Comparison of ENCODE assay signal across 8 cellular contexts in genomic region chr22:17999851-18000250, GRCh38. TPM values are rescaled to one million over a fixed set of nuclear protein-coding genes. Genes with fewer than 3 reads are reported as not detected.
DNase-seq lines count a peak whose midpoint lies in the region; ATAC-seq and TF ChIP-seq lines count a peak whose summit lies in the region.

No MANE protein-coding gene starts in this region.

- H3K9me3 ChIP-seq in SK-N-SH = no peaks in the 10 kb centered on the region

- no peak for TF ChIP-seq RAD21 in SK-N-SH (IDR thresholded peaks at IDR 0.05; ENCODE audit: low read length)

- TF ChIP-seq EP300 in SK-N-SH (IDR thresholded peaks at IDR 0.05; ENCODE audit: borderline replicate concordance in 1 of 2, low read depth in 1 of 2, low read length in 1 of 2) = no peak

- peak overlapping the region in 1 of 2 experiments; percentile 84; a peak in 1 of 4 replicates for H3K27ac ChIP-seq in SK-N-SH (ENCODE audit: low read depth in 2 of 2, low read length in 1 of 2)
- peak overlapping the region in 4 of 21 experiments; percentile 83 to 95 (median 90) for H3K27ac ChIP-seq in skin epidermis

- 77% methylated on average over 8 of the region's 8 CpGs for WGBS in SK-N-SH (ENCODE audit: low lambda C conversion rate)

- H3K4me2 ChIP-seq in SK-N-SH = peak overlapping the region; percentile 92

- DNase-seq in SK-N-SH (no peak), SW480 (ENCODE audit: low spot score) (peak; percentile 52), foreskin fibroblast (no peak), Kasumi-1 (lab: John Stamatoyannopoulos, UW) (no peak)

- H3K4me1 ChIP-seq in SK-N-SH (ENCODE audit: control insufficient read depth in 1 of 2, insufficient read depth in 2 of 2, low read depth in 1 of 2, low read length in 1 of 2) = peaks cover 4 to 6% of the 10 kb centered on the region in 2 experiments; a peak in 2 of 4 replicates

- CTCF ChIA-PET in SK-N-SH (lab: Yijun Ruan, JAX) = interaction anchor here (0.7 to 4.5 kb wide), 13 partner anchors 11 to 258 kb away, joined by 3 to 26 read pairs (median 4); partner anchors contain the start of gene MICAL3

- H3K4me3 ChIP-seq in SK-N-SH (ENCODE audit: low read depth in 2 of 2, low read length in 1 of 2) (peak overlapping the region; percentile 69 to 92), foreskin fibroblast (ENCODE audit: low read depth in 1 of 2, low read length in 2 of 2) (peak overlapping the region; percentile 80 to 86), skin epidermis (peak overlapping the region in 5 of 7 experiments; percentile 62 to 91 (median 88))

- H3K9me2 ChIP-seq in SK-N-SH = no peaks in the 10 kb centered on the region

- no peaks in the 10 kb centered on the region for H3K27me3 ChIP-seq in SK-N-SH (ENCODE audit: insufficient read depth)

- H2AFZ ChIP-seq in SK-N-SH (ENCODE audit: low read depth) = no peak overlapping the region

- peaks cover 3% of the 10 kb centered on the region for H3F3A ChIP-seq in SK-N-SH (replicated peaks; ENCODE audit: insufficient read depth)

- peaks cover 39% of the 10 kb centered on the region for H4K20me1 ChIP-seq in SK-N-SH (ENCODE audit: insufficient read depth)

- POLR2A ChIA-PET in SK-N-SH (lab: Yijun Ruan, JAX) = no interaction called here

- H3K9ac ChIP-seq in SK-N-SH = peak overlapping the region; percentile 78; the same call in 1 of the 2 replicates

- H3K36me3 ChIP-seq in SK-N-SH (replicated peaks in 1 of 2; ENCODE audit: control insufficient read depth in 1 of 2, insufficient read depth in 2 of 2, low read length in 1 of 2) = no peaks in the 10 kb centered on the region

- H3K79me2 ChIP-seq in SK-N-SH (ENCODE audit: insufficient read depth) = peaks cover 61% of the 10 kb centered on the region

- no peak for TF ChIP-seq CTCF in SK-N-SH (IDR thresholded peaks at IDR 0.05)
- TF ChIP-seq CTCF in foreskin fibroblast (IDR thresholded peaks at IDR 0.05; ENCODE audit: low read depth, low read length) = no peak

- ATAC-seq in SK-N-SH treated with all-trans-retinoic acid at 6 μM for 48 hours (no peak), HG02642 (IDR thresholded peaks at IDR 0.05; ENCODE audit: poor library complexity, unreplicated experiment) (no peak), HG03469 (IDR thresholded peaks at IDR 0.05; ENCODE audit: unreplicated experiment) (no peak)

TF ChIP-seq in SK-N-SH, 30 proteins besides CTCF, POLR2A, EP300 and RAD21 (continues in another document):
- no peak for TF ChIP-seq REST (IDR thresholded peaks at IDR 0.05; ENCODE audit: low read depth, low read length)
- no peak for TF ChIP-seq SMC3 (IDR thresholded peaks at IDR 0.05; ENCODE audit: low read depth, low read length)
- TF ChIP-seq TEAD4 (IDR thresholded peaks at IDR 0.05; ENCODE audit: borderline replicate concordance, insufficient read depth) = no peak
- no peak for TF ChIP-seq SIN3A (IDR thresholded peaks at IDR 0.05; ENCODE audit: borderline replicate concordance, low read depth, low read length)
- TF ChIP-seq MEF2A (IDR thresholded peaks at IDR 0.05; ENCODE audit: borderline replicate concordance, low read depth) = no peak
- TF ChIP-seq GABPA (IDR thresholded peaks at IDR 0.05; ENCODE audit: low read depth) = no peak
- TF ChIP-seq USF1 (IDR thresholded peaks at IDR 0.05; ENCODE audit: borderline replicate concordance, low read depth) = no peak
- no peak for TF ChIP-seq NFIC (IDR thresholded peaks at IDR 0.05; ENCODE audit: borderline replicate concordance)

TF ChIP-seq in SK-N-SH treated with all-trans-retinoic acid at 6 μM for 48 hours, 23 proteins besides CTCF, POLR2A, EP300 and RAD21:
- TF ChIP-seq CREB5 (CRISPR knock-in tag; IDR thresholded peaks at IDR 0.05; ENCODE audit: low read depth) (no peak), TOX (CRISPR knock-in tag; IDR thresholded peaks at IDR 0.05; ENCODE audit: borderline replicate concordance) (no peak), PATZ1 (CRISPR knock-in tag; IDR thresholded peaks at IDR 0.05; ENCODE audit: borderline replicate concordance) (no peak), PPARA (CRISPR knock-in tag; IDR thresholded peaks at IDR 0.05; ENCODE audit: borderline replicate concordance) (no peak), RARB (CRISPR knock-in tag; IDR thresholded peaks at IDR 0.05) (no peak), ZNF70 (CRISPR knock-in tag; IDR thresholded peaks at IDR 0.05) (no peak), BACH2 (CRISPR knock-in tag; IDR thresholded peaks at IDR 0.05; ENCODE audit: borderline replicate concordance) (no peak), ISL1 (CRISPR knock-in tag; IDR thresholded peaks at IDR 0.05) (no peak)
TF ChIP-seq in SK-N-SH treated with all-trans-retinoic acid at 6 μM for 48 hours: peak in this region for 0.

RNA-seq across cellular contexts. Expression of gene MICAL3, which starts 24.5 kb away (rescaled TPM):
- polyA plus RNA-seq in SK-N-SH (2012; rRNA removed) = 50.9 and 83.1 TPM in 2 replicates
- polyA plus RNA-seq in SK-N-SH (2012; cell fraction: cytosol; rRNA removed) = 35.5 and 39.3 TPM in 2 replicates
- 293 and 319 TPM in 2 replicates for polyA plus RNA-seq in SK-N-SH (2012; cell fraction: nucleus; rRNA removed)
